Comparison of ENCODE assay signal across 8 cellular contexts in the genomic region with DNA sequence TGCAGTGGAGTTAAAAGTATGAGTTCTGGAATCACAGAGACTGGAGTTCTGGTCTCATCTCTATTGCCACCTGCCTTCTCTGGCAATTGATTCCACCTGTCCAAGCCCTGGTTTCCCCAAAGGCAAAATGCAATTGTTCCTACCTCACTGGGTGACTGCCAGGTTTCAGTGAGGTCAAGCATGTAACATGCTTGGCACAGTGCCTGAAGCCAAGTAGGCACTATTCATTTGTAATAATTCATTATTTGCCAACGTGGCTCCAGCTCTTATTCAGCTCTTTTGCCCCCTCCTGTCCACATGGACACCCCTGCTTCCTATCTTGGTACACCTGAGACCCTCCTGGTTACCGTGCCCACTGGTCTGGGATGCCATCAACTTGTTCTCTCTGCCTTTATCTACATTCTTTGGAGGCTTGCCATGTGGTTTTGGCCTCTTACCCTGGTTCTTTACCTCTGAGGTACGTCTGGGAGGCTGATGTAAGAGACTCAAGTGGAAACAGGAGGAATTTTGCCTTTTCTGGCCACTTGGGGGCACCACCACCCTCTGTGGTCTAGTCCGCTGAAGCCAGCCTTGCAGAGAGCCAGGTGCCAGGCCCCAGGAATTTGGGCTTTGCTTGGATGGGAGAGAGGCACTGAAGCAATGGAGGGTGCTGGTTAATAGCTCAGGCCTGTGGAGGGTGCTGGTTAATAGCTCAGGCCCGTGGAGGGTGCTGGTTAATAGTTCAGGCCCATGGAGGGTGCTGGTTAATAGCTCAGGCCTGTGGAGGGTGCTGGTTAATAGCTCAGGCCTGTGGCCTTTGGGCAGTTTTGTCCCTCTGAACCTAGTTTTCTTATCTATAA. TPM values are rescaled to one million over a fixed set of nuclear protein-coding genes. Genes with fewer than 3 reads are reported as not detected.
DNase-seq lines count a peak whose midpoint lies in the region; ATAC-seq and TF ChIP-seq lines count a peak whose summit lies in the region.

No MANE protein-coding gene starts in this region.

- no peaks in the 10 kb centered on the region for H3K9me2 ChIP-seq in GM23338 (ENCODE audit: insufficient read depth)

- peak; percentile 77 for TF ChIP-seq CTCF in AG04449 (IDR thresholded peaks at IDR 0.05; ENCODE audit: insufficient read depth, low read length, missing control alignments)
- TF ChIP-seq CTCF in GM23338 (conservative IDR thresholded peaks at IDR 0.05; ENCODE audit: low read depth in 2 of 2), result peak; percentile 81 to 86
- no peak for TF ChIP-seq CTCF in activated B cell treated with CpG ODN at 0.5 μM for 24 hours (IDR thresholded peaks at IDR 0.05)

- peaks cover 20% of the 10 kb centered on the region for H3K4me1 Mint-ChIP-seq in GM23338
- peaks cover 15% of the 10 kb centered on the region for H3K4me1 Mint-ChIP-seq in activated B cell treated with CpG ODN at 0.5 μM for 24 hours
- H3K4me1 Mint-ChIP-seq in central memory CD8-positive, alpha-beta T cell, result peaks cover 14% of the 10 kb centered on the region

- no peak overlapping the region for H3K27ac ChIP-seq in GM23338 (ENCODE audit: low read depth)

- H4K20me1 ChIP-seq in GM23338 (replicated peaks; ENCODE audit: insufficient read depth), result no peaks in the 10 kb centered on the region

- peak overlapping the region; percentile 76 for H3K4me3 Mint-ChIP-seq in GM23338
- H3K4me3 Mint-ChIP-seq in activated B cell treated with CpG ODN at 0.5 μM for 24 hours, result peak overlapping the region; percentile 25
- peak overlapping the region; percentile 44 for H3K4me3 Mint-ChIP-seq in central memory CD8-positive, alpha-beta T cell

- H3K4me3 ChIP-seq in AG04449 (ENCODE audit: low read depth, low read length), result no peak overlapping the region
- H3K4me3 ChIP-seq in GM23338, result no peak overlapping the region

- H3K4me1 ChIP-seq in GM23338 (ENCODE audit: insufficient read depth), result peaks cover 12% of the 10 kb centered on the region

- ATAC-seq in GM23338 (peak; percentile 70), activated B cell treated with CpG ODN at 0.5 μM for 24 hours (ENCODE audit: low read depth) (no peak)
- no peak for ATAC-seq in central memory CD8-positive, alpha-beta T cell (replicated peaks; ENCODE audit: extremely low read depth, poor library complexity, severe bottlenecking)

- DNase-seq in AG04449 (ENCODE audit: low read depth, low spot score) (no peak), GM23338 (ENCODE audit: low spot score) (peak; percentile 97), NCI-H2227 (lab: John Stamatoyannopoulos, UW; ENCODE audit: unreplicated experiment) (peak; percentile 90), activated B cell treated with CpG ODN at 0.5 μM for 24 hours (peak; percentile 32), kidney glomerular epithelial cell (lab: John Stamatoyannopoulos, UW) (peak; percentile 89), NCI-H1048 (lab: John Stamatoyannopoulos, UW) (no peak)
- peak; percentile 23 to 36 for DNase-seq in central memory CD8-positive, alpha-beta T cell (ENCODE audit: low spot score in 2 of 2)
- DNase-seq in stimulated activated CD4-positive, alpha-beta T cell treated with anti-CD3 and anti-CD28 coated beads, Interleukin-4, amount 100 ng/mL, for 24 hours, result peak; percentile 72

- intact Hi-C loops in activated B cell treated with CpG ODN at 0.5 μM for 24 hours (cut with micrococcal nuclease), result loop anchor here (1.0 to 5.0 kb wide), 3 partner anchors 120 to 360 kb away; no protein-coding TSS in a partner anchor

- CTCF ChIA-PET in AG04449 (lab: Yijun Ruan, JAX) (interaction anchor here (0.7 to 15.2 kb wide), 54 partner anchors 8 to 1023 kb away, joined by 3 to 169 read pairs (median 4); a partner anchor contains a TSS), activated B cell treated with CpG ODN at 0.5 μM for 24 hours (lab: Charles Lee) (interaction anchor here (0.6 to 1.9 kb wide), 10 partner anchors 9 to 363 kb away, joined by 3 to 10 read pairs (median 4); no protein-coding TSS in a partner anchor)

- H3K36me3 Mint-ChIP-seq in GM23338 (ENCODE audit: low read depth) (no peaks in the 10 kb centered on the region), activated B cell treated with CpG ODN at 0.5 μM for 24 hours (ENCODE audit: low read depth) (no peaks in the 10 kb centered on the region)
- H3K36me3 Mint-ChIP-seq in central memory CD8-positive, alpha-beta T cell (ENCODE audit: insufficient read depth), result peaks cover 4% of the 10 kb centered on the region

- H3K27ac Mint-ChIP-seq in GM23338 (peak overlapping the region; percentile 96), activated B cell treated with CpG ODN at 0.5 μM for 24 hours (no peak overlapping the region)
- no peak overlapping the region for H3K27ac Mint-ChIP-seq in central memory CD8-positive, alpha-beta T cell (ENCODE audit: low read depth)

- H3F3A ChIP-seq in GM23338 (replicated peaks; ENCODE audit: low read depth), result peaks cover 22% of the 10 kb centered on the region

- H2AFZ ChIP-seq in GM23338, result no peak overlapping the region

- H3K79me2 ChIP-seq in GM23338 (replicated peaks; ENCODE audit: insufficient read depth), result no peaks in the 10 kb centered on the region

- H3K4me2 ChIP-seq in GM23338, result peak overlapping the region; percentile 96

- peaks cover 25% of the 10 kb centered on the region for H3K27me3 ChIP-seq in GM23338 (ENCODE audit: insufficient read depth)

- H3K27me3 Mint-ChIP-seq in GM23338 (ENCODE audit: insufficient read depth, low read depth, poor library complexity) (peaks cover 38% of the 10 kb centered on the region), activated B cell treated with CpG ODN at 0.5 μM for 24 hours (peaks cover 36% of the 10 kb centered on the region)
- H3K27me3 Mint-ChIP-seq in central memory CD8-positive, alpha-beta T cell, result peaks cover 78% of the 10 kb centered on the region

- H3K9me3 Mint-ChIP-seq in GM23338 (no peaks in the 10 kb centered on the region), activated B cell treated with CpG ODN at 0.5 μM for 24 hours (no peaks in the 10 kb centered on the region)
- H3K9me3 Mint-ChIP-seq in central memory CD8-positive, alpha-beta T cell, result no peaks in the 10 kb centered on the region

- POLR2A ChIA-PET in AG04449 (lab: Yijun Ruan, JAX) (no interaction called here), activated B cell treated with CpG ODN at 0.5 μM for 24 hours (lab: Charles Lee) (no interaction called here)

- H3K36me3 ChIP-seq in GM23338 (ENCODE audit: insufficient read depth), result no peaks in the 10 kb centered on the region

TF ChIP-seq in GM23338, 12 proteins besides CTCF, POLR2A, EP300 and RAD21 (continues in another document):
- TF ChIP-seq ZNF114 (CRISPR knock-in tag; IDR thresholded peaks at IDR 0.05) (no peak), EZH2 (IDR thresholded peaks at IDR 0.05; ENCODE audit: low read depth, unreplicated experiment) (no peak), CREB1 (CRISPR knock-in tag; IDR thresholded peaks at IDR 0.05; ENCODE audit: low read depth) (no peak), JUNB (IDR thresholded peaks at IDR 0.05; ENCODE audit: unreplicated experiment) (no peak), EZH2phosphoT487 (IDR thresholded peaks at IDR 0.05; ENCODE audit: unreplicated experiment) (no peak), ZNF331 (CRISPR knock-in tag; IDR thresholded peaks at IDR 0.05; ENCODE audit: low read depth) (no peak), STAT1 (IDR thresholded peaks at IDR 0.05; ENCODE audit: unreplicated experiment) (no peak)
- TF ChIP-seq, protein P1, sequence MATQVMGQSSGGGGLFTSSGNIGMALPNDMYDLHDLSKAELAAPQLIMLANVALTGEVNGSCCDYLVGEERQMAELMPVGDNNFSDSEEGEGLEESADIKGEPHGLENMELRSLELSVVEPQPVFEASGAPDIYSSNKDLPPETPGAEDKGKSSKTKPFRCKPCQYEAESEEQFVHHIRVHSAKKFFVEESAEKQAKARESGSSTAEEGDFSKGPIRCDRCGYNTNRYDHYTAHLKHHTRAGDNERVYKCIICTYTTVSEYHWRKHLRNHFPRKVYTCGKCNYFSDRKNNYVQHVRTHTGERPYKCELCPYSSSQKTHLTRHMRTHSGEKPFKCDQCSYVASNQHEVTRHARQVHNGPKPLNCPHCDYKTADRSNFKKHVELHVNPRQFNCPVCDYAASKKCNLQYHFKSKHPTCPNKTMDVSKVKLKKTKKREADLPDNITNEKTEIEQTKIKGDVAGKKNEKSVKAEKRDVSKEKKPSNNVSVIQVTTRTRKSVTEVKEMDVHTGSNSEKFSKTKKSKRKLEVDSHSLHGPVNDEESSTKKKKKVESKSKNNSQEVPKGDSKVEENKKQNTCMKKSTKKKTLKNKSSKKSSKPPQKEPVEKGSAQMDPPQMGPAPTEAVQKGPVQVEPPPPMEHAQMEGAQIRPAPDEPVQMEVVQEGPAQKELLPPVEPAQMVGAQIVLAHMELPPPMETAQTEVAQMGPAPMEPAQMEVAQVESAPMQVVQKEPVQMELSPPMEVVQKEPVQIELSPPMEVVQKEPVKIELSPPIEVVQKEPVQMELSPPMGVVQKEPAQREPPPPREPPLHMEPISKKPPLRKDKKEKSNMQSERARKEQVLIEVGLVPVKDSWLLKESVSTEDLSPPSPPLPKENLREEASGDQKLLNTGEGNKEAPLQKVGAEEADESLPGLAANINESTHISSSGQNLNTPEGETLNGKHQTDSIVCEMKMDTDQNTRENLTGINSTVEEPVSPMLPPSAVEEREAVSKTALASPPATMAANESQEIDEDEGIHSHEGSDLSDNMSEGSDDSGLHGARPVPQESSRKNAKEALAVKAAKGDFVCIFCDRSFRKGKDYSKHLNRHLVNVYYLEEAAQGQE (IDR thresholded peaks at IDR 0.05; ENCODE audit: unreplicated experiment), result no peak
- TF ChIP-seq, protein P2, sequence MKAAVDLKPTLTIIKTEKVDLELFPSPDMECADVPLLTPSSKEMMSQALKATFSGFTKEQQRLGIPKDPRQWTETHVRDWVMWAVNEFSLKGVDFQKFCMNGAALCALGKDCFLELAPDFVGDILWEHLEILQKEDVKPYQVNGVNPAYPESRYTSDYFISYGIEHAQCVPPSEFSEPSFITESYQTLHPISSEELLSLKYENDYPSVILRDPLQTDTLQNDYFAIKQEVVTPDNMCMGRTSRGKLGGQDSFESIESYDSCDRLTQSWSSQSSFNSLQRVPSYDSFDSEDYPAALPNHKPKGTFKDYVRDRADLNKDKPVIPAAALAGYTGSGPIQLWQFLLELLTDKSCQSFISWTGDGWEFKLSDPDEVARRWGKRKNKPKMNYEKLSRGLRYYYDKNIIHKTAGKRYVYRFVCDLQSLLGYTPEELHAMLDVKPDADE (IDR thresholded peaks at IDR 0.05), result no peak

RNA-seq across cellular contexts. Expression of a gene that starts 1.7 kb away (rescaled TPM):
- 0.19 and 0.63 TPM in 2 replicates for total RNA-seq in GM23338 (2014; rRNA removed; shearing (Covaris generic))
- polyA plus RNA-seq in GM23338 (2016; fragmentation: Nextera tagmentation; extraction: Ambion mirVana), result 3.3 and 4.3 TPM in 2 replicates
- total RNA-seq in activated B cell treated with CpG ODN at 0.5 μM for 24 hours, result 0.09 TPM in 1 of 2 replicates, not detected in the other

RNA-seq across cellular contexts. Expression of a gene that starts 32.2 kb away (rescaled TPM):
- total RNA-seq in GM23338 (2014; rRNA removed; shearing (Covaris generic)), result not detected in 2 replicates
- not detected in 2 replicates for polyA plus RNA-seq in GM23338 (2016; fragmentation: Nextera tagmentation; extraction: Ambion mirVana)
- total RNA-seq in activated B cell treated with CpG ODN at 0.5 μM for 24 hours, result not detected in 2 replicates

Comparison
In these comparisons a context has a peak if more than half of its experiments do, and no peak if none do; other contexts are left out.
1. DNase-seq: peak in GM23338 (single experiment), NCI-H2227 (single experiment), activated B cell treated with CpG ODN at 0.5 μM for 24 hours (single experiment), central memory CD8-positive, alpha-beta T cell (2 of 2), kidney glomerular epithelial cell (single experiment) and stimulated activated CD4-positive, alpha-beta T cell treated with anti-CD3 and anti-CD28 coated beads, Interleukin-4, amount 100 ng/mL, for 24 hours (single experiment); none in AG04449 (single experiment) and NCI-H1048 (single experiment).
2. H3K4me3 Mint-ChIP-seq: peak in every context shown above with its lines; median percentile 76 in GM23338; 44 in central memory CD8-positive, alpha-beta T cell; 25 in activated B cell treated with CpG ODN at 0.5 μM for 24 hours.